In genomic region chr7:90403174-90404113, GRCh38 we compare ENCODE assay signal across 8 cellular contexts. TPM values are rescaled to one million over a fixed set of nuclear protein-coding genes. Genes with fewer than 3 reads are reported as not detected.
A peak's percentile ranks its signal among the peaks of the same experiment; 100 is the strongest.
DNase-seq lines count a peak whose midpoint lies in the region; ATAC-seq, FAIRE-seq and TF ChIP-seq lines count a peak whose summit lies in the region.

Gene CLDN12 (plus strand): TSS chr7:90403461. CDS start chr7:90412677, 9,216 bp downstream.

- FAIRE-seq in HTR-8/SVneo (lab: Jason Lieb, UNC): peak; percentile 38

- H3K36me3 ChIP-seq in NT2/D1 (ENCODE audit: insufficient read depth, insufficient read length, low read length): peaks cover 27% of the 10 kb centered on the region
- peaks cover 29% of the 10 kb centered on the region for H3K36me3 ChIP-seq in mesodermal cell (ENCODE audit: control insufficient read depth, insufficient read depth, low read length)

- peak within 1 kb of the TSS; percentile 96 for H3K4me3 Mint-ChIP-seq in endothelial cell (ENCODE audit: unreplicated experiment)

- peaks cover 4% of the 10 kb centered on the region for H3K27me3 ChIP-seq in NT2/D1 (ENCODE audit: insufficient read depth, insufficient read length)

- peak within 1 kb of the TSS; percentile 90 for H3K27ac Mint-ChIP-seq in endothelial cell (ENCODE audit: unreplicated experiment)

- peak within 1 kb of the TSS; percentile 92 for H3K27ac ChIP-seq in mesodermal cell (ENCODE audit: low read depth, low read length, severe bottlenecking)

- ATAC-seq in GM21381 (IDR thresholded peaks at IDR 0.05; ENCODE audit: unreplicated experiment): peak; percentile 94

- peaks cover 3% of the 10 kb centered on the region for H3K4me1 Mint-ChIP-seq in endothelial cell (ENCODE audit: unreplicated experiment)

- H3K4me3 ChIP-seq in NT2/D1 (ENCODE audit: insufficient read length, low read depth) (peak within 1 kb of the TSS; percentile 82), mesodermal cell (ENCODE audit: extremely low read depth, insufficient read depth, low read length, poor library complexity, severe bottlenecking) (peak within 1 kb of the TSS; percentile 89)

- no peak for TF ChIP-seq CTCF in endothelial cell (IDR thresholded peaks at IDR 0.05; ENCODE audit: unreplicated experiment)

- no peaks in the 10 kb centered on the region for H3K27me3 Mint-ChIP-seq in endothelial cell (ENCODE audit: unreplicated experiment)

- peak; percentile 89 for DNase-seq in Caki2 (ENCODE audit: low read depth)
- peak; percentile 76 for DNase-seq in HTR-8/SVneo (ENCODE audit: insufficient read length, low spot score)
- peak; percentile 82 for DNase-seq in NT2/D1 (ENCODE audit: low read depth, low spot score)
- DNase-seq in activated CD8-positive, alpha-beta memory T cell treated with anti-CD3 and anti-CD28 coated beads, Interleukin-2, amount 50 U/mL, for 24 hours (ENCODE audit: extremely low read depth): peak; percentile 51
- peak; percentile 72 for DNase-seq in endothelial cell (ENCODE audit: low spot score)
- DNase-seq in stimulated activated CD8-positive, alpha-beta memory T cell treated with anti-CD3 and anti-CD28 coated beads, Interleukin-15, amount 100 ng/mL, for 4 hours (ENCODE audit: low read depth in 2 of 2): peak; percentile 41 to 62

- peak within 1 kb of the TSS; percentile 77 for H3K9ac ChIP-seq in NT2/D1 (ENCODE audit: insufficient read length, low read depth)

- no peaks in the 10 kb centered on the region for H3K4me1 ChIP-seq in NT2/D1 (ENCODE audit: insufficient read depth, insufficient read length)
- H3K4me1 ChIP-seq in mesodermal cell (ENCODE audit: control insufficient read depth, insufficient read depth, low read length, poor library complexity, severe bottlenecking): peaks cover 3% of the 10 kb centered on the region

- in situ Hi-C loops in Caki2 (cut with HindIII; ENCODE audit: low pct_unique_long_range_greater_than_20kb, low sequenced_read_pairs): no loop called here

- H3K9me3 Mint-ChIP-seq in endothelial cell (ENCODE audit: unreplicated experiment): no peaks in the 10 kb centered on the region

- WGBS in mesodermal cell (ENCODE audit: insufficient coverage in 2 of 2), 2 experiments: 0 to 1% methylated on average over 22 to 27 of the region's 35 CpGs

- peaks cover 6% of the 10 kb centered on the region for H3K36me3 Mint-ChIP-seq in endothelial cell (ENCODE audit: low read depth, unreplicated experiment)

- H3K9me3 ChIP-seq in NT2/D1 (ENCODE audit: insufficient read depth, low read length) (no peaks in the 10 kb centered on the region), mesodermal cell (ENCODE audit: control insufficient read depth, low read length) (no peaks in the 10 kb centered on the region)

RNA-seq across cellular contexts. Expression of gene CLDN12, which starts in this region (rescaled TPM):
- 6.3 and 15.3 TPM in 2 replicates for total RNA-seq in Caki2 (2014; rRNA removed; shearing (Covaris generic); ENCODE audit: low replicate concordance)
- total RNA-seq in endothelial cell (ENCODE audit: unreplicated experiment): 29.0 TPM
- 33.4 TPM for polyA plus RNA-seq in mesodermal cell (2013, experiment 1 of 2)
- polyA plus RNA-seq in mesodermal cell (2013, experiment 2 of 2): 36.4 TPM

Comparison
In these comparisons a context has a peak if more than half of its experiments do, and no peak if none do; other contexts are left out.
1. Peak in every context shown above with its lines: DNase-seq, ATAC-seq, H3K4me3 ChIP-seq and H3K27ac ChIP-seq.